In the genomic region with DNA sequence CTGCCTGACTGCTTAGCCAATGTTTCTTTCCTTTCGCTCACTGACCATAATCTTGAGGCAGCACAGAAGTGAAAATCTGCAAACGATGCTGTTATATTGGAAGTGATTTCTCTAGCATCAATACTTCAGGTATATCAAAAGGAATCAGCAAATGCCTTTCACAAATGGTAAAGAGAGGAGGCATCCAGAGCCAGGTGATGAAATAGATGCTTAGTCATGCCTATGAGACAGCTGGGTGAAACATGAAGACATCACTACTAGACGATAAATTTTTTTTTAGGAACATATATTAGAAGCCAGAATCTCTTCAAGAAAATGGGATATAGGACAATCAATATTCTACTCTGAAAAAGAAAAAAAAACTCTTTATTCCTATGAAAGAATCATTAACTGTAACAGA, we compare ENCODE assay signal across 1 cellular context.
TF ChIP-seq lines count a peak whose summit lies in the region.

No MANE protein-coding gene starts in this region.

TF ChIP-seq in SK-N-SH treated with all-trans-retinoic acid at 6 μM for 48 hours, 23 proteins besides CTCF, POLR2A, EP300 and RAD21 (continued from another document):
- TF ChIP-seq, protein P1, sequence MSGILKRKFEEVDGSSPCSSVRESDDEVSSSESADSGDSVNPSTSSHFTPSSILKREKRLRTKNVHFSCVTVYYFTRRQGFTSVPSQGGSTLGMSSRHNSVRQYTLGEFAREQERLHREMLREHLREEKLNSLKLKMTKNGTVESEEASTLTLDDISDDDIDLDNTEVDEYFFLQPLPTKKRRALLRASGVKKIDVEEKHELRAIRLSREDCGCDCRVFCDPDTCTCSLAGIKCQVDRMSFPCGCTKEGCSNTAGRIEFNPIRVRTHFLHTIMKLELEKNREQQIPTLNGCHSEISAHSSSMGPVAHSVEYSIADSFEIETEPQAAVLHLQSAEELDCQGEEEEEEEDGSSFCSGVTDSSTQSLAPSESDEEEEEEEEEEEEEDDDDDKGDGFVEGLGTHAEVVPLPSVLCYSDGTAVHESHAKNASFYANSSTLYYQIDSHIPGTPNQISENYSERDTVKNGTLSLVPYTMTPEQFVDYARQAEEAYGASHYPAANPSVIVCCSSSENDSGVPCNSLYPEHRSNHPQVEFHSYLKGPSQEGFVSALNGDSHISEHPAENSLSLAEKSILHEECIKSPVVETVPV (CRISPR knock-in tag; IDR thresholded peaks at IDR 0.05): no peak
- no peak for TF ChIP-seq ZNF8 (CRISPR knock-in tag; IDR thresholded peaks at IDR 0.05)
- TF ChIP-seq ZC3H10 (CRISPR knock-in tag; IDR thresholded peaks at IDR 0.05): no peak
- TF ChIP-seq ZNF70 (CRISPR knock-in tag; IDR thresholded peaks at IDR 0.05): no peak
- no peak for TF ChIP-seq GLIS3 (CRISPR knock-in tag; IDR thresholded peaks at IDR 0.05)
- no peak for TF ChIP-seq SNAI2 (CRISPR knock-in tag; IDR thresholded peaks at IDR 0.05)
- TF ChIP-seq TCF4 (CRISPR knock-in tag; IDR thresholded peaks at IDR 0.05; ENCODE audit: borderline replicate concordance): no peak
TF ChIP-seq in SK-N-SH treated with all-trans-retinoic acid at 6 μM for 48 hours: peak in this region for 0.
